ENCODE assay signal across 8 cellular contexts in genomic region chr19:35031072-35031881, GRCh38. TPM values are rescaled to one million over a fixed set of nuclear protein-coding genes. Genes with fewer than 3 reads are reported as not detected.
DNase-seq lines count a peak whose midpoint lies in the region; ATAC-seq and TF ChIP-seq lines count a peak whose summit lies in the region.

No MANE protein-coding gene starts in this region.

- H3K4me3 ChIP-seq in astrocyte of the spinal cord (ENCODE audit: low read depth, low read length), result peak overlapping the region; percentile 44
- peak overlapping the region; percentile 68 for H3K4me3 ChIP-seq in iPS-20b (ENCODE audit: low read length)
- peak overlapping the region; percentile 48 for H3K4me3 ChIP-seq in smooth muscle cell

- CTCF ChIA-PET in HEK293T (lab: Yijun Ruan, JAX), result no interaction called here

- H3K36me3 ChIP-seq in iPS-20b (ENCODE audit: insufficient read depth, low read depth, low read length) (peaks cover 21% of the 10 kb centered on the region), smooth muscle cell (ENCODE audit: low read depth) (no peaks in the 10 kb centered on the region)

- POLR2A ChIA-PET in HEK293T (lab: Yijun Ruan, JAX), result no interaction called here

- 5% methylated on average over 18 of the region's 31 CpGs for WGBS in smooth muscle cell (ENCODE audit: low lambda C conversion rate)

- peaks cover 38% of the 10 kb centered on the region for H3K27me3 ChIP-seq in iPS-20b (ENCODE audit: insufficient read depth, low read length)
- H3K27me3 ChIP-seq in smooth muscle cell (ENCODE audit: low read depth), result peaks cover 16% of the 10 kb centered on the region

- TF ChIP-seq CTCF in astrocyte of the spinal cord (IDR thresholded peaks at IDR 0.05; ENCODE audit: low read depth, low read length) (no peak), smooth muscle cell (IDR thresholded peaks at IDR 0.05; ENCODE audit: borderline replicate concordance, insufficient read depth, poor library complexity, severe bottlenecking) (no peak)

- peak overlapping the region; percentile 96 for H3K4me2 ChIP-seq in smooth muscle cell

- H3K9me3 ChIP-seq in iPS-20b (ENCODE audit: insufficient read depth, low read depth, low read length) (no peaks in the 10 kb centered on the region), smooth muscle cell (replicated peaks; ENCODE audit: low read depth) (no peaks in the 10 kb centered on the region)

- H3F3A ChIP-seq in smooth muscle cell (ENCODE audit: low read depth), result no peaks in the 10 kb centered on the region

- H4K20me1 ChIP-seq in smooth muscle cell (ENCODE audit: low read depth), result peaks cover 7% of the 10 kb centered on the region

- DNase-seq in 8988T (peak; percentile 79), HEK293T (ENCODE audit: extremely low spot score) (peak; percentile 48), astrocyte of the spinal cord (ENCODE audit: low read depth, low spot score) (peak; percentile 41), smooth muscle cell (lab: John Stamatoyannopoulos, UW; ENCODE audit: unreplicated experiment) (peak; percentile 10), inferior parietal cortex (ENCODE audit: extremely low spot score) (no peak)

- H3K4me1 ChIP-seq in iPS-20b (ENCODE audit: insufficient read depth, low read length), result peaks cover 4% of the 10 kb centered on the region; the same call in 1 of the 2 replicates
- no peaks in the 10 kb centered on the region for H3K4me1 ChIP-seq in smooth muscle cell (ENCODE audit: low read depth)

- H2AFZ ChIP-seq in smooth muscle cell (ENCODE audit: low read depth), result no peak overlapping the region

- H3K9ac ChIP-seq in iPS-20b (ENCODE audit: low read depth, low read length) (peak overlapping the region; percentile 46; the same call in 1 of the 2 replicates), smooth muscle cell (ENCODE audit: low read depth) (no peak overlapping the region)

- in situ Hi-C loops in astrocyte of the spinal cord (cut with HindIII; ENCODE audit: low sequenced_read_pairs), result no loop called here

- ATAC-seq in GM19035 (IDR thresholded peaks at IDR 0.05; ENCODE audit: unreplicated experiment), result no peak
- ATAC-seq in HG03442 (IDR thresholded peaks at IDR 0.05; ENCODE audit: unreplicated experiment), result no peak

- H3K27ac ChIP-seq in iPS-20b (ENCODE audit: low read length) (no peak overlapping the region), smooth muscle cell (ENCODE audit: low read depth) (no peak overlapping the region)

- H3K79me2 ChIP-seq in smooth muscle cell (ENCODE audit: low read depth), result no peaks in the 10 kb centered on the region

TF ChIP-seq in HEK293T, 16 proteins besides CTCF, POLR2A, EP300 and RAD21:
- TF ChIP-seq CTBP1 (IDR thresholded peaks at IDR 0.05; ENCODE audit: borderline replicate concordance), result no peak
- TF ChIP-seq ZNF384 (IDR thresholded peaks at IDR 0.05), result no peak

RNA-seq across cellular contexts. Expression of gene SCN1B, which starts 1.0 kb away (rescaled TPM):
- 0.99 and 3.3 TPM in 2 replicates for total RNA-seq in smooth muscle cell
- 2.2 and 4.6 TPM in 2 replicates for polyA plus RNA-seq in smooth muscle cell

RNA-seq across cellular contexts. Expression of gene HPN, which starts 10.2 kb away (rescaled TPM):
- 1.9 and 4.1 TPM in 2 replicates for total RNA-seq in smooth muscle cell
- polyA plus RNA-seq in smooth muscle cell, result 1.3 and 6.6 TPM in 2 replicates

RNA-seq across cellular contexts. Expression of gene GRAMD1A, which starts 31.2 kb away (rescaled TPM):
- 19.4 and 27.6 TPM in 2 replicates for total RNA-seq in smooth muscle cell
- 59.6 and 74.1 TPM in 2 replicates for polyA plus RNA-seq in smooth muscle cell
